Comparison of ENCODE assay signal across 8 cellular contexts in genomic region chr2:128736689-128737545, GRCh38.
DNase-seq lines count a peak whose midpoint lies in the region; ATAC-seq and TF ChIP-seq lines count a peak whose summit lies in the region.

No MANE protein-coding gene starts in this region.

- ATAC-seq in GM18511 (IDR thresholded peaks at IDR 0.05; ENCODE audit: unreplicated experiment): peak; percentile 47
- peak; percentile 58 for ATAC-seq in RWPE2 (ENCODE audit: low read depth)

- H3K27ac Mint-ChIP-seq in activated naive CD8-positive, alpha-beta T cell treated with anti-CD3 and anti-CD28 coated beads for 36 hours: no peak overlapping the region

- H3K4me1 Mint-ChIP-seq in activated naive CD8-positive, alpha-beta T cell treated with anti-CD3 and anti-CD28 coated beads for 36 hours: peaks cover 6% of the 10 kb centered on the region

- H3K4me1 ChIP-seq in RWPE2 (ENCODE audit: insufficient read depth, poor library complexity, severe bottlenecking) (peaks cover 10% of the 10 kb centered on the region), cardiac muscle cell (ENCODE audit: low read depth) (no peaks in the 10 kb centered on the region)

- H3K9me3 ChIP-seq in RWPE2 (ENCODE audit: severe bottlenecking): no peaks in the 10 kb centered on the region
- no peaks in the 10 kb centered on the region for H3K9me3 ChIP-seq in cardiac muscle cell (ENCODE audit: low read depth)

- H3K4me3 ChIP-seq in RWPE2 (ENCODE audit: severe bottlenecking): no peak overlapping the region
- no peak overlapping the region for H3K4me3 ChIP-seq in cardiac muscle cell

- H3K27me3 ChIP-seq in RWPE2 (ENCODE audit: insufficient read depth, poor library complexity, severe bottlenecking) (no peaks in the 10 kb centered on the region), cardiac muscle cell (no peaks in the 10 kb centered on the region)

- no peaks in the 10 kb centered on the region for H3K36me3 Mint-ChIP-seq in activated naive CD8-positive, alpha-beta T cell treated with anti-CD3 and anti-CD28 coated beads for 36 hours

- H3K27ac ChIP-seq in RWPE2 (ENCODE audit: poor library complexity, severe bottlenecking): no peak overlapping the region
- no peak overlapping the region for H3K27ac ChIP-seq in cardiac muscle cell

- H3K36me3 ChIP-seq in RWPE2 (ENCODE audit: low read depth): no peaks in the 10 kb centered on the region
- no peaks in the 10 kb centered on the region for H3K36me3 ChIP-seq in cardiac muscle cell

- H3K4me3 Mint-ChIP-seq in activated naive CD8-positive, alpha-beta T cell treated with anti-CD3 and anti-CD28 coated beads for 36 hours: peak overlapping the region; percentile 46

- no peaks in the 10 kb centered on the region for H3K9me3 Mint-ChIP-seq in activated naive CD8-positive, alpha-beta T cell treated with anti-CD3 and anti-CD28 coated beads for 36 hours

- peak; percentile 92 for TF ChIP-seq CTCF in RWPE2 (IDR thresholded peaks at IDR 0.05; ENCODE audit: poor library complexity, severe bottlenecking)
- TF ChIP-seq CTCF in cardiac muscle cell (IDR thresholded peaks at IDR 0.05; ENCODE audit: low read depth, low read length): peak; percentile 99

- peaks cover 42% of the 10 kb centered on the region for H3K27me3 Mint-ChIP-seq in activated naive CD8-positive, alpha-beta T cell treated with anti-CD3 and anti-CD28 coated beads for 36 hours

- DNase-seq in AG08396 (ENCODE audit: low spot score) (peak; percentile 92), HK-2 (ENCODE audit: unreplicated experiment) (peak; percentile 76), RWPE2 (ENCODE audit: low spot score) (no peak), cardiac muscle cell (ENCODE audit: low read depth in 1 of 2, low spot score in 1 of 2) (peak; percentile 87 to 94), pons (ENCODE audit: low spot score) (peak; percentile 55), ureter (ENCODE audit: low spot score) (peak; percentile 82)
- DNase-seq in activated naive CD8-positive, alpha-beta T cell treated with anti-CD3 and anti-CD28 coated beads for 36 hours: peak; percentile 68
